30 cellular contexts compared by ENCODE assay signal in the genomic region with DNA sequence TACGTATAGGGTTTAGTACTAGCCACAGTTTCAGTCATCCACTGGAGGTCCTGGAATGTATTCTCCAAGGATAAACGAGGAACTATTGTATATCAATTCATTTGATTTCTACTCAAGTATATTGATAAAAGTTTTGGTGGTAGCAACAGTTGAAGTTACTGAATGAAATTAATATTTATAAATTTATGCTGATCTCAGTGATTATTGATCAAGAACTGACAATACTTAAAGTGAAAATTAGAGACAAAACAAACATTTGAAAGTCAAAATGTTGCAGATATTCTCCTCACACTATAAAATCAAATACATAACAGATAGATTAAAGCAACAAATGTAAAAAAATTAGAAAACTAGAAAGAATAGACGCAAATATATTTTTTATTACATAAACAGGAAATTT.
"Had no signal": no experiment of that assay in that cellular context is flagged by ENCODE, and none has a peak within 500 bp of the region (broad histone marks: within the 10 kb centered on the region; RNA-seq: fewer than 3 reads in every experiment).

No MANE protein-coding gene starts in this region.

- H3K4me3 ChIP-seq: adrenal gland, body of pancreas, breast epithelium had no signal

- H3K9me3 ChIP-seq: adrenal gland, body of pancreas, breast epithelium had no signal

- H3K27me3 ChIP-seq: adrenal gland, body of pancreas, brain microvascular endothelial cell, breast epithelium had no signal

- H3K4me1 ChIP-seq: adrenal gland, body of pancreas, breast epithelium had no signal

- H3K27ac ChIP-seq: adrenal gland, body of pancreas, brain microvascular endothelial cell, breast epithelium, VCaP had no signal

- DNase-seq: activated B cell treated with CpG ODN at 0.5 μM for 24 hours; activated CD4-positive, alpha-beta memory T cell treated with anti-CD3 and anti-CD28 coated beads for 36 hours; activated CD4-positive, alpha-beta T cell treated with anti-CD3 and anti-CD28 coated beads for 4 hours; activated CD4-positive, alpha-beta T cell treated with anti-CD3 and anti-CD28 coated beads, Interleukin-2, amount 10 ng/mL, durations not matched to agents 24 days and 14 days; activated CD4-positive, alpha-beta T cell treated with anti-CD3 and anti-CD28 coated beads, Interleukin-2, amount 50 U/mL, for 1 hour; activated CD4-positive, alpha-beta T cell treated with anti-CD3 and anti-CD28 coated beads, Interleukin-2, amount 50 U/mL, for 4 hours; activated CD4-positive, CD25-positive, alpha-beta regulatory T cell treated with anti-CD3 and anti-CD28 coated beads, Interleukin-2, amount 50 U/mL, for 72 hours; activated CD8-positive, alpha-beta memory T cell treated with anti-CD3 and anti-CD28 coated beads, Interleukin-2, amount 50 U/mL, for 4 hours; activated CD8-positive, alpha-beta T cell treated with anti-CD3 and anti-CD28 coated beads for 36 hours; activated effector memory CD4-positive, alpha-beta T cell treated with Interleukin-2 at 50 U/mL for 16 hours; activated gamma-delta T cell; activated naive CD4-positive, alpha-beta T cell treated with anti-CD3 and anti-CD28 coated beads, Interleukin-2, amount 10 ng/mL, durations not matched to agents 7 days and 5 days; activated naive CD4-positive, alpha-beta T cell treated with Interleukin-2 at 50 U/mL for 16 hours; activated naive CD8-positive, alpha-beta T cell treated with anti-CD3 and anti-CD28 coated beads, Interleukin-2, amount 10 ng/mL, durations not matched to agents 7 days and 5 days; activated T-cell treated with anti-CD3 and anti-CD28 coated beads for 4 hours; activated T-cell treated with anti-CD3 and anti-CD28 coated beads, Interleukin-2, amount 50 U/mL, for 1 hour; activated T-cell treated with anti-CD3 and anti-CD28 coated beads, Interleukin-2, amount 50 U/mL, for 48 hours; adrenal gland; amniotic stem cell; aorta; body of pancreas; brain microvascular endothelial cell; central memory CD4-positive, alpha-beta T cell; T-helper 1 cell; T-helper 2 cell; T-helper 9 cell had no signal

- H3K36me3 ChIP-seq: adrenal gland, brain microvascular endothelial cell, breast epithelium had no signal

- ATAC-seq: activated CD8-positive, alpha-beta T cell treated with anti-CD3 and anti-CD28 coated beads for 36 hours; body of pancreas had no signal

- FAIRE-seq: astrocyte, TTC549 had no signal
